In genomic region chr2:217950401-217950871, GRCh38 we compare ENCODE assay signal across 17 cellular contexts. TPM values are rescaled to one million over a fixed set of nuclear protein-coding genes. Genes with fewer than 3 reads are reported as not detected.
A peak's percentile ranks its signal among the peaks of the same experiment; 100 is the strongest.
DNase-seq lines count a peak whose midpoint lies in the region; ATAC-seq and TF ChIP-seq lines count a peak whose summit lies in the region.
"Had no signal": no experiment of that assay in that cellular context is flagged by ENCODE, and none has a peak within 500 bp of the region (broad histone marks: within the 10 kb centered on the region; RNA-seq: fewer than 3 reads in every experiment).

No MANE protein-coding gene starts in this region.

- DNase-seq in RWPE1 (ENCODE audit: low spot score) (no peak), Right ventricle myocardium inferior (ENCODE audit: missing footprints) (peak; percentile 61), thoracic aorta (ENCODE audit: low spot score) (no peak), WTC11 (ENCODE audit: low spot score) (no peak), foreskin keratinocyte (no peak)
- no peak for DNase-seq in stimulated activated CD8-positive, alpha-beta memory T cell treated with anti-CD3 and anti-CD28 coated beads, Interleukin-4, amount 100 ng/mL, for 48 hours
- DNase-seq: activated CD8-positive, alpha-beta T cell treated with anti-CD3 and anti-CD28 coated beads for 36 hours; cerebellar nuclear complex; GDM1; Karpas-422; NCI-H82; PC-9 had no signal

- no peak overlapping the region for H3K4me3 ChIP-seq in muscle layer of colon (ENCODE audit: low read depth in 1 of 2, low read length in 2 of 2)
- H3K4me3 ChIP-seq in thoracic aorta = peak overlapping the region; percentile 8
- H3K4me3 ChIP-seq: PC-9, skin epidermis had no signal

- H3K4me1 ChIP-seq in muscle layer of colon (ENCODE audit: insufficient read depth, low read length) = peaks cover 97% of the 10 kb centered on the region
- peaks cover 57 to 98% of the 10 kb centered on the region in 2 donors for H3K4me1 ChIP-seq in thoracic aorta (ENCODE audit: control insufficient read depth in 1 of 2, low read depth in 2 of 2)
- no peaks in the 10 kb centered on the region for H3K4me1 ChIP-seq in foreskin keratinocyte

- no peaks in the 10 kb centered on the region for H3K9me3 ChIP-seq in muscle layer of colon (ENCODE audit: low read length)
- no peaks in the 10 kb centered on the region for H3K9me3 ChIP-seq in thoracic aorta
- H3K9me3 ChIP-seq: neutrophil had no signal

- CTCF ChIA-PET in RWPE1 (lab: Yijun Ruan, JAX) = interaction anchor here (0.6 kb wide), 1 partner anchor 532 kb away, joined by 3 read pairs; no protein-coding TSS in a partner anchor
- CTCF ChIA-PET in WTC11 (lab: Charles Lee) = interaction anchor here (0.9 to 2.3 kb wide), 4 partner anchors 15 to 64 kb away, joined by 3 to 11 read pairs (median 6); no protein-coding TSS in a partner anchor

- no peaks in the 10 kb centered on the region for H3K36me3 ChIP-seq in muscle layer of colon (ENCODE audit: insufficient read depth, low read length)
- no peaks in the 10 kb centered on the region for H3K36me3 ChIP-seq in thoracic aorta
- H3K36me3 ChIP-seq: neutrophil had no signal

- H3K4me1 Mint-ChIP-seq in WTC11 = peaks cover 32% of the 10 kb centered on the region
- H3K4me1 Mint-ChIP-seq: memory B cell had no signal

- intact Hi-C loops in Right ventricle myocardium inferior (cut with DNase I) = no loop called here

- H3K27me3 Mint-ChIP-seq in WTC11 (ENCODE audit: low read depth) = no peaks in the 10 kb centered on the region

- H3K27me3 ChIP-seq in muscle layer of colon (ENCODE audit: control insufficient read depth in 1 of 2, insufficient read depth in 2 of 2, low read length in 2 of 2) (no peaks in the 10 kb centered on the region), thoracic aorta (replicated peaks; ENCODE audit: insufficient read depth) (no peaks in the 10 kb centered on the region), foreskin keratinocyte (peaks cover 11% of the 10 kb centered on the region)
- H3K27me3 ChIP-seq: neutrophil had no signal

- H3K27ac Mint-ChIP-seq in WTC11 = no peak overlapping the region
- H3K27ac Mint-ChIP-seq: activated CD8-positive, alpha-beta T cell treated with anti-CD3 and anti-CD28 coated beads for 36 hours; memory B cell had no signal

- H3K4me3 Mint-ChIP-seq in WTC11 = no peak overlapping the region
- H3K4me3 Mint-ChIP-seq: activated CD8-positive, alpha-beta T cell treated with anti-CD3 and anti-CD28 coated beads for 36 hours; memory B cell had no signal

- ATAC-seq in Right ventricle myocardium inferior (no peak), thoracic aorta (ENCODE audit: insufficient number of reproducible peaks, low FRiP score, low read depth) (no peak), WTC11 (no peak), foreskin keratinocyte (no peak), HG03280 (IDR thresholded peaks at IDR 0.05; ENCODE audit: unreplicated experiment) (no peak)
- ATAC-seq: activated CD8-positive, alpha-beta T cell treated with anti-CD3 and anti-CD28 coated beads for 36 hours had no signal

- POLR2A ChIA-PET in RWPE1 (lab: Yijun Ruan, JAX; ENCODE audit: low non-redundant PET) = no interaction called here
- POLR2A ChIA-PET in WTC11 (lab: Charles Lee) = no interaction called here

- H3K9ac ChIP-seq in muscle layer of colon (ENCODE audit: low read length) = no peak overlapping the region

- H3K9me3 Mint-ChIP-seq in WTC11 = no peaks in the 10 kb centered on the region
- H3K9me3 Mint-ChIP-seq: activated CD8-positive, alpha-beta T cell treated with anti-CD3 and anti-CD28 coated beads for 36 hours; memory B cell had no signal

- H3K27ac ChIP-seq in RWPE1 (0 out of 2 replicates have a peak overlapping the region, but pooled peaks have one; percentile 5), muscle layer of colon (ENCODE audit: low read depth, low read length) (peak overlapping the region; percentile 86), thoracic aorta (peak overlapping the region; percentile 88 to 93), foreskin keratinocyte (no peak overlapping the region)
- H3K27ac ChIP-seq: neutrophil, PC-9 had no signal

- no peak for TF ChIP-seq CTCF in RWPE1 (conservative IDR thresholded peaks at IDR 0.05; ENCODE audit: low read depth)
- no peak for TF ChIP-seq CTCF in thoracic aorta (IDR thresholded peaks at IDR 0.05)
- no peak for TF ChIP-seq CTCF in WTC11 (IDR thresholded peaks at IDR 0.05)
- TF ChIP-seq CTCF in foreskin keratinocyte (conservative IDR thresholded peaks at IDR 0.05) = no peak

- H3K36me3 Mint-ChIP-seq in WTC11 = no peaks in the 10 kb centered on the region
- H3K36me3 Mint-ChIP-seq: memory B cell had no signal

TF ChIP-seq in WTC11, 78 proteins besides CTCF, POLR2A, EP300 and RAD21:
- TF ChIP-seq NFE2L1 (CRISPR knock-in tag; IDR thresholded peaks at IDR 0.05) (no peak), KAT7 (CRISPR knock-in tag; IDR thresholded peaks at IDR 0.05; ENCODE audit: borderline replicate concordance) (no peak), SOX15 (CRISPR knock-in tag; IDR thresholded peaks at IDR 0.05) (no peak), USF2 (CRISPR knock-in tag; IDR thresholded peaks at IDR 0.05) (no peak), FOXJ3 (CRISPR knock-in tag; IDR thresholded peaks at IDR 0.05; ENCODE audit: borderline replicate concordance) (no peak)
- TF ChIP-seq, protein P1, sequence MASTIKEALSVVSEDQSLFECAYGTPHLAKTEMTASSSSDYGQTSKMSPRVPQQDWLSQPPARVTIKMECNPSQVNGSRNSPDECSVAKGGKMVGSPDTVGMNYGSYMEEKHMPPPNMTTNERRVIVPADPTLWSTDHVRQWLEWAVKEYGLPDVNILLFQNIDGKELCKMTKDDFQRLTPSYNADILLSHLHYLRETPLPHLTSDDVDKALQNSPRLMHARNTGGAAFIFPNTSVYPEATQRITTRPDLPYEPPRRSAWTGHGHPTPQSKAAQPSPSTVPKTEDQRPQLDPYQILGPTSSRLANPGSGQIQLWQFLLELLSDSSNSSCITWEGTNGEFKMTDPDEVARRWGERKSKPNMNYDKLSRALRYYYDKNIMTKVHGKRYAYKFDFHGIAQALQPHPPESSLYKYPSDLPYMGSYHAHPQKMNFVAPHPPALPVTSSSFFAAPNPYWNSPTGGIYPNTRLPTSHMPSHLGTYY (CRISPR knock-in tag; IDR thresholded peaks at IDR 0.05) = no peak
- TF ChIP-seq, protein P2, sequence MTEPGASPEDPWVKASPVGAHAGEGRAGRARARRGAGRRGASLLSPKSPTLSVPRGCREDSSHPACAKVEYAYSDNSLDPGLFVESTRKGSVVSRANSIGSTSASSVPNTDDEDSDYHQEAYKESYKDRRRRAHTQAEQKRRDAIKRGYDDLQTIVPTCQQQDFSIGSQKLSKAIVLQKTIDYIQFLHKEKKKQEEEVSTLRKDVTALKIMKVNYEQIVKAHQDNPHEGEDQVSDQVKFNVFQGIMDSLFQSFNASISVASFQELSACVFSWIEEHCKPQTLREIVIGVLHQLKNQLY (CRISPR knock-in tag; IDR thresholded peaks at IDR 0.05) = no peak

RNA-seq across cellular contexts. Expression of gene TNS1, which starts 52.4 kb away (rescaled TPM):
- total RNA-seq in Right ventricle myocardium inferior (705 TPM), thoracic aorta (1,000 to 10,000 TPM; 1,836 to 2,296 TPM), WTC11 (2021) (4.2 to 5.4 TPM (median 4.5 TPM) in 3 replicates), foreskin keratinocyte (1.8 and 4.3 TPM in 2 replicates)
- polyA plus RNA-seq in foreskin keratinocyte = 0.69 and 0.78 TPM in 2 replicates

Comparison
In these comparisons a context has a peak if more than half of its experiments do, and no peak if none do; other contexts are left out.
1. RNA of gene TNS1, which starts 52.4 kb away (total RNA-seq): 1,836 to 2,296 TPM in thoracic aorta and 705 TPM in Right ventricle myocardium inferior (single experiment); 4.2 to 5.4 TPM in WTC11 and 1.8 to 4.3 TPM in foreskin keratinocyte; every median in the first group is over 100 times any median in the second.